In genomic region chr7:159027803-159028455, GRCh38 we compare ENCODE assay signal across 9 cellular contexts.
DNase-seq lines count a peak whose midpoint lies in the region; ATAC-seq and TF ChIP-seq lines count a peak whose summit lies in the region.
"Had no signal": no experiment of that assay in that cellular context is flagged by ENCODE, and none has a peak within 500 bp of the region (broad histone marks: within the 10 kb centered on the region; RNA-seq: fewer than 3 reads in every experiment).

No MANE protein-coding gene starts in this region.

- H3K4me1 ChIP-seq in Caco-2 (peaks cover 8% of the 10 kb centered on the region), gastroesophageal sphincter (peaks cover 0 to 49% (median 13%) of the 10 kb centered on the region in 3 donors)

- H3K27me3 Mint-ChIP-seq in Caco-2 (ENCODE audit: insufficient read depth, unreplicated experiment) (no peaks in the 10 kb centered on the region), nephron (ENCODE audit: low read depth) (peaks cover 53% of the 10 kb centered on the region)

- intact Hi-C loops in Caco-2 (cut with micrococcal nuclease; ENCODE audit: unreplicated experiment): no loop called here

- DNase-seq in Caco-2: peak in 1 of 2 experiments; percentile 37
- peak; percentile 69 for DNase-seq in T47D (ENCODE audit: low read depth in 1 of 2, low spot score in 1 of 2)
- no peak for DNase-seq in T-helper 2 cell
- no peak for DNase-seq in SIG-M5 (lab: John Stamatoyannopoulos, UW)

- no TSS peak for BruUV-seq in Caco-2 (replicated peaks; lab: Mats Ljungman, UMichigan)

- H3K4me1 Mint-ChIP-seq in Caco-2 (ENCODE audit: low read depth, unreplicated experiment) (no peaks in the 10 kb centered on the region), nephron (peaks cover 42% of the 10 kb centered on the region)

- no peak for TF ChIP-seq EP300 in gastroesophageal sphincter (IDR thresholded peaks at IDR 0.05)

- H3K27me3 ChIP-seq in Caco-2 (replicated peaks; ENCODE audit: control insufficient read depth, insufficient read depth, low read length) (no peaks in the 10 kb centered on the region), gastroesophageal sphincter (peaks cover 19% of the 10 kb centered on the region)

- 73 to 90% methylated on average over 2 to 4 of the region's 19 CpGs for WGBS in gastroesophageal sphincter (ENCODE audit: low coverage in 1 of 2), 2 donors

- CTCF ChIA-PET in Caco-2 (lab: Charles Lee): no interaction called here

- H3K36me3 Mint-ChIP-seq in Caco-2 (ENCODE audit: insufficient read depth, unreplicated experiment): no peaks in the 10 kb centered on the region
- no peaks in the 10 kb centered on the region for H3K36me3 Mint-ChIP-seq in nephron (ENCODE audit: low read depth)

- in situ Hi-C loops in T47D (cut with HindIII; ENCODE audit: low pct_unique_long_range_greater_than_20kb, low sequenced_read_pairs): no loop called here

- TF ChIP-seq CTCF in Caco-2 (IDR thresholded peaks at IDR 0.05; ENCODE audit: insufficient read depth in 1 of 2, low read depth in 1 of 2, low read length in 1 of 2, severe bottlenecking in 1 of 2, unreplicated experiment in 1 of 2) (no peak), nephron (IDR thresholded peaks at IDR 0.05; ENCODE audit: unreplicated experiment in 3 of 3) (no peak), gastroesophageal sphincter (IDR thresholded peaks at IDR 0.05) (no peak)

- H3K4me3 Mint-ChIP-seq in Caco-2 (ENCODE audit: unreplicated experiment) (peak overlapping the region; percentile 48), nephron (peak overlapping the region; percentile 41 to 60 (median 59))

- POLR2A ChIA-PET in Caco-2 (lab: Charles Lee): no interaction called here

- H3K27ac ChIP-seq in KOPT-K1 (ENCODE audit: low read depth, low read length, poor library complexity, severe bottlenecking) (peak overlapping the region; percentile 42), gastroesophageal sphincter (peak overlapping the region in 1 of 4 donors; percentile 33)
- H3K27ac ChIP-seq: heart right ventricle had no signal

- H3K9me3 ChIP-seq in Caco-2: no peaks in the 10 kb centered on the region
- H3K9me3 ChIP-seq in KOPT-K1 (ENCODE audit: insufficient read depth, low read length, poor library complexity, severe bottlenecking): no peaks in the 10 kb centered on the region
- H3K9me3 ChIP-seq in gastroesophageal sphincter: no peaks in the 10 kb centered on the region
- H3K9me3 ChIP-seq: heart right ventricle had no signal

- peak overlapping the region; percentile 53 for H3K27ac Mint-ChIP-seq in Caco-2 (ENCODE audit: unreplicated experiment)
- H3K27ac Mint-ChIP-seq in nephron: peak overlapping the region; percentile 50 to 84 (median 84)

- H3K9me3 Mint-ChIP-seq in Caco-2 (ENCODE audit: unreplicated experiment) (peaks cover 7% of the 10 kb centered on the region), nephron (no peaks in the 10 kb centered on the region)

- H3K36me3 ChIP-seq in Caco-2 (ENCODE audit: control insufficient read depth, insufficient read depth, low read length) (no peaks in the 10 kb centered on the region), KOPT-K1 (ENCODE audit: insufficient read depth, low read length) (peaks cover 49% of the 10 kb centered on the region), gastroesophageal sphincter (no peaks in the 10 kb centered on the region)
- H3K36me3 ChIP-seq: heart right ventricle had no signal

- ATAC-seq in gastroesophageal sphincter: no peak
- ATAC-seq in HG03039 (IDR thresholded peaks at IDR 0.05; ENCODE audit: unreplicated experiment): no peak

- H3K4me3 ChIP-seq in Caco-2 (ENCODE audit: low read depth, low read length) (peak overlapping the region; percentile 8; the same call in 1 of the 2 replicates), gastroesophageal sphincter (no peak overlapping the region)
- H3K4me3 ChIP-seq: heart right ventricle had no signal

- TF ChIP-seq POLR2A in gastroesophageal sphincter (IDR thresholded peaks at IDR 0.05): no peak

Comparison
In these comparisons a context has a peak if more than half of its experiments do, and no peak if none do; other contexts are left out.
1. DNase-seq: peak in T47D (2 of 2); none in T-helper 2 cell (0 of 5) and SIG-M5 (single experiment).